8 cellular contexts compared by ENCODE assay signal in the genomic region with DNA sequence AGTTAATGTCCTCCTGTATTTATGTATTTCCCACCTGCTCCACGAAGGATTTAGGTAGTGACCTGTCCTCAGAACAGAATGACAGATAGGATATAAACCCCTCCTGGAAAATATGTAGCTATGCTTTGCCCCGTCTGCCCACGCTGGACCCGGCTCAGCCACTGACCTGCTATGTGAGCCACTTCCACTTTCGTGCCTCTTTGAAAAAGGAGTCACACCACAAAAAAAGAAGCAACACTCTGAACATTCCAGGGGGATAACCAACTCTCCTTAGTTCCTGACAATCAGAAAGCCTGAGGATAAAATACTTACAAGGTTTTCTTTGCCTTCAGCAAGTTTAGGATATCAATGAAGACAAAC. TPM values are rescaled to one million over a fixed set of nuclear protein-coding genes. Genes with fewer than 3 reads are reported as not detected.
DNase-seq lines count a peak whose midpoint lies in the region; FAIRE-seq and TF ChIP-seq lines count a peak whose summit lies in the region.

No MANE protein-coding gene starts in this region.

- no peak overlapping the region for H2BK12ac ChIP-seq in H9 (ENCODE audit: insufficient read length, low read depth, low read length)

- intact Hi-C loops in activated T-helper 1 cell treated with anti-CD3 and anti-CD28 coated beads, Interleukin-12 subunit alpha, Interleukin-12 subunit beta, Interleukin-2, Interleukin-4 antibody, amounts not matched to agents 30 ng/mL and 10 ng/mL and 1 ng/mL, durations not matched to agents 14 hours and 24 hours and 36 hours (cut with micrococcal nuclease): loop anchor here (5.0 kb wide), 1 partner anchor 552 kb away; no protein-coding TSS in a partner anchor
- intact Hi-C loops in spleen (cut with DNase I; ENCODE audit: low total_unique reads): no loop called here

- no peak overlapping the region for H3K4ac ChIP-seq in H9 (ENCODE audit: low read depth, low read length)

- H3K27ac Mint-ChIP-seq in activated T-helper 1 cell treated with anti-CD3 and anti-CD28 coated beads, Interleukin-12 subunit alpha, Interleukin-12 subunit beta, Interleukin-2, Interleukin-4 antibody, amounts not matched to agents 30 ng/mL and 10 ng/mL and 1 ng/mL, durations not matched to agents 14 hours and 24 hours and 36 hours: peak overlapping the region; percentile 16
- no peak overlapping the region for H3K27ac Mint-ChIP-seq in H9

- H2BK120ac ChIP-seq in H9 (ENCODE audit: low read depth, low read length, poor library complexity, severe bottlenecking): no peak overlapping the region

- H3K14ac ChIP-seq in H9 (ENCODE audit: insufficient read depth, low read length): no peak overlapping the region

- H2BK5ac ChIP-seq in H9 (ENCODE audit: insufficient read length, low read length): no peak overlapping the region

- no peak overlapping the region for H3K56ac ChIP-seq in H9 (ENCODE audit: insufficient read length, low read depth, low read length)

- H2AK5ac ChIP-seq in H9 (ENCODE audit: insufficient read length, low read length): no peak overlapping the region

- H3K9me3 Mint-ChIP-seq in activated T-helper 1 cell treated with anti-CD3 and anti-CD28 coated beads, Interleukin-12 subunit alpha, Interleukin-12 subunit beta, Interleukin-2, Interleukin-4 antibody, amounts not matched to agents 30 ng/mL and 10 ng/mL and 1 ng/mL, durations not matched to agents 14 hours and 24 hours and 36 hours: no peaks in the 10 kb centered on the region
- H3K9me3 Mint-ChIP-seq in H9: no peaks in the 10 kb centered on the region

- H3K23me2 ChIP-seq in H9 (ENCODE audit: insufficient read length, low read depth, low read length, poor library complexity, severe bottlenecking): no peaks in the 10 kb centered on the region

- H4K8ac ChIP-seq in H9 (replicated peaks; ENCODE audit: insufficient read length, low read depth, low read length): no peak overlapping the region

- H2AFZ ChIP-seq in H9 (ENCODE audit: low read length): no peak overlapping the region

- H3K27ac ChIP-seq in layer of hippocampus (ENCODE audit: low read depth, low read length) (peak overlapping the region; percentile 47), spleen (peak overlapping the region in 7 of 8 donors; percentile 63 to 96 (median 82)), H9 (ENCODE audit: insufficient read length, low read depth, low read length) (no peak overlapping the region)

- DNase-seq in GM12891 (ENCODE audit: insufficient read length, low spot score): no peak
- DNase-seq in activated T-helper 1 cell treated with anti-CD3 and anti-CD28 coated beads, Interleukin-12 subunit alpha, Interleukin-12 subunit beta, Interleukin-2, Interleukin-4 antibody, amounts not matched to agents 30 ng/mL and 10 ng/mL and 1 ng/mL, durations not matched to agents 14 hours and 24 hours and 36 hours (ENCODE audit: low spot score): no peak
- peak; percentile 81 for DNase-seq in spleen
- no peak for DNase-seq in amygdala (lab: John Stamatoyannopoulos, UW)
- DNase-seq in NCI-H2029 (lab: John Stamatoyannopoulos, UW): no peak
- DNase-seq in H9: no peak
- no peak for DNase-seq in ecto neural progenitor cell (ENCODE audit: low spot score)

- H4K5ac ChIP-seq in H9 (ENCODE audit: insufficient read length, low read depth, low read length): no peak overlapping the region

- H4K91ac ChIP-seq in H9 (ENCODE audit: insufficient read length, low read depth, low read length): no peak overlapping the region

- peaks cover 22 to 96% (median 66%) of the 10 kb centered on the region in 6 donors for H3K4me1 ChIP-seq in spleen
- H3K4me1 ChIP-seq in H9 (ENCODE audit: insufficient read depth, low read length): no peaks in the 10 kb centered on the region

- no peak overlapping the region for H2BK15ac ChIP-seq in H9 (ENCODE audit: low read depth, low read length)

- H3K18ac ChIP-seq in H9 (ENCODE audit: insufficient read length, low read depth, low read length): no peak overlapping the region

- 35 to 63% (median 44%) methylated on average over 5 of the region's 5 CpGs for WGBS in spleen, 5 donors
- WGBS in H9 (ENCODE audit: extremely low coverage, insufficient read length, low lambda C conversion rate): no CpG with 5 or more reads among the region's 5 CpGs

- no peaks in the 10 kb centered on the region for H3K36me3 ChIP-seq in spleen

- H3K4me3 Mint-ChIP-seq in activated T-helper 1 cell treated with anti-CD3 and anti-CD28 coated beads, Interleukin-12 subunit alpha, Interleukin-12 subunit beta, Interleukin-2, Interleukin-4 antibody, amounts not matched to agents 30 ng/mL and 10 ng/mL and 1 ng/mL, durations not matched to agents 14 hours and 24 hours and 36 hours: no peak overlapping the region
- H3K4me3 Mint-ChIP-seq in H9: no peak overlapping the region

- no peaks in the 10 kb centered on the region for H3K27me3 ChIP-seq in layer of hippocampus (ENCODE audit: control insufficient read depth, insufficient read depth, low read length)
- H3K27me3 ChIP-seq in spleen (replicated peaks in 1 of 7): no peaks in the 10 kb centered on the region
- H3K27me3 ChIP-seq in H9 (ENCODE audit: insufficient read depth, low read length): no peaks in the 10 kb centered on the region

- no peaks in the 10 kb centered on the region for H4K20me1 ChIP-seq in H9 (ENCODE audit: control insufficient read depth, insufficient read depth, insufficient read length)

- H3K9me3 ChIP-seq in spleen: no peaks in the 10 kb centered on the region
- H3K9me3 ChIP-seq in H9 (ENCODE audit: control insufficient read depth, low read depth, low read length): no peaks in the 10 kb centered on the region

- no peaks in the 10 kb centered on the region for H3K79me1 ChIP-seq in H9 (ENCODE audit: insufficient read depth, low read depth, low read length, poor library complexity, severe bottlenecking)

- no peak overlapping the region for H2BK20ac ChIP-seq in H9 (ENCODE audit: low read depth, low read length, poor library complexity, severe bottlenecking)

- no peak for FAIRE-seq in GM12891 (lab: Jason Lieb, UNC)

- H3T11ph ChIP-seq in H9 (ENCODE audit: low read length): no peak overlapping the region

- peaks cover 73% of the 10 kb centered on the region for H3K4me1 Mint-ChIP-seq in activated T-helper 1 cell treated with anti-CD3 and anti-CD28 coated beads, Interleukin-12 subunit alpha, Interleukin-12 subunit beta, Interleukin-2, Interleukin-4 antibody, amounts not matched to agents 30 ng/mL and 10 ng/mL and 1 ng/mL, durations not matched to agents 14 hours and 24 hours and 36 hours (ENCODE audit: low read depth)
- H3K4me1 Mint-ChIP-seq in H9: peaks cover 9 to 12% of the 10 kb centered on the region in 2 experiments

- H3K36me3 Mint-ChIP-seq in activated T-helper 1 cell treated with anti-CD3 and anti-CD28 coated beads, Interleukin-12 subunit alpha, Interleukin-12 subunit beta, Interleukin-2, Interleukin-4 antibody, amounts not matched to agents 30 ng/mL and 10 ng/mL and 1 ng/mL, durations not matched to agents 14 hours and 24 hours and 36 hours (ENCODE audit: low read depth): peaks cover 18% of the 10 kb centered on the region
- no peaks in the 10 kb centered on the region for H3K36me3 Mint-ChIP-seq in H9 (ENCODE audit: insufficient read depth in 1 of 3, low read depth in 3 of 3)

- no peak for TF ChIP-seq CTCF in spleen (IDR thresholded peaks at IDR 0.05 in 8 of 11, conservative IDR thresholded peaks at IDR 0.05 in 3 of 11)
- TF ChIP-seq CTCF in H9 (conservative IDR thresholded peaks at IDR 0.05): no peak

- no peak overlapping the region for H3K4me2 ChIP-seq in H9 (ENCODE audit: insufficient read depth, insufficient read length, low read length)

- TF ChIP-seq POLR2A in GM12891 (IDR thresholded peaks at IDR 0.05; ENCODE audit: low read depth, low read length) (no peak), spleen (IDR thresholded peaks at IDR 0.05) (no peak)

- peaks cover 2% of the 10 kb centered on the region for H3K27me3 Mint-ChIP-seq in activated T-helper 1 cell treated with anti-CD3 and anti-CD28 coated beads, Interleukin-12 subunit alpha, Interleukin-12 subunit beta, Interleukin-2, Interleukin-4 antibody, amounts not matched to agents 30 ng/mL and 10 ng/mL and 1 ng/mL, durations not matched to agents 14 hours and 24 hours and 36 hours (ENCODE audit: insufficient read depth)
- H3K27me3 Mint-ChIP-seq in H9 (ENCODE audit: low read depth): peaks cover 21% of the 10 kb centered on the region

- no peak overlapping the region for H3K9ac ChIP-seq in H9 (ENCODE audit: extremely low read depth, insufficient read length, low read length)

- H3K79me2 ChIP-seq in H9 (ENCODE audit: insufficient read depth, low read length): no peaks in the 10 kb centered on the region; the same call in 1 of the 2 replicates

- no peak overlapping the region for H3K23ac ChIP-seq in H9 (ENCODE audit: insufficient read length, low read depth, low read length)

- peak overlapping the region in 4 of 8 donors; percentile 14 to 41 (median 18) for H3K4me3 ChIP-seq in spleen

TF ChIP-seq in GM12891, 5 proteins besides CTCF, POLR2A, EP300 and RAD21:
- TF ChIP-seq TAF1 (IDR thresholded peaks at IDR 0.05; ENCODE audit: low read depth, low read length) (no peak), SPI1 (IDR thresholded peaks at IDR 0.05; ENCODE audit: low read depth, low read length) (peak; percentile 50)

RNA-seq across cellular contexts. Expression of a gene that starts 11.1 kb away (rescaled TPM):
- polyA plus RNA-seq in GM12891 (2012; ENCODE audit: low read depth, missing spikeins): 25.2 TPM
- 56.7 and 61.8 TPM in 2 replicates for total RNA-seq in activated T-helper 1 cell treated with anti-CD3 and anti-CD28 coated beads, Interleukin-12 subunit alpha, Interleukin-12 subunit beta, Interleukin-2, Interleukin-4 antibody, amounts not matched to agents 30 ng/mL and 10 ng/mL and 1 ng/mL, durations not matched to agents 14 hours and 24 hours and 36 hours
- 100 to 1,000 TPM in 6 of 7 donors, 10 to 100 TPM in 1; 79.9 to 333 (median 142) TPM for total RNA-seq in spleen
- 10 to 100 TPM; 17.6 to 30.3 (median 22.3) TPM for polyA plus RNA-seq in spleen
- total RNA-seq in H9 (2021): 3.1 and 3.5 TPM in 2 replicates

Comparison
In these comparisons a context has a peak if more than half of its experiments do, and no peak if none do; other contexts are left out.
1. RNA of a gene that starts 11.1 kb away (total RNA-seq): 79.9 to 333 TPM in spleen and 56.7 to 61.8 TPM in activated T-helper 1 cell treated with anti-CD3 and anti-CD28 coated beads, Interleukin-12 subunit alpha, Interleukin-12 subunit beta, Interleukin-2, Interleukin-4 antibody, amounts not matched to agents 30 ng/mL and 10 ng/mL and 1 ng/mL, durations not matched to agents 14 hours and 24 hours and 36 hours; 3.1 to 3.5 TPM in H9; every median in the first group is over 10 times any median in the second.